In the genomic region with DNA sequence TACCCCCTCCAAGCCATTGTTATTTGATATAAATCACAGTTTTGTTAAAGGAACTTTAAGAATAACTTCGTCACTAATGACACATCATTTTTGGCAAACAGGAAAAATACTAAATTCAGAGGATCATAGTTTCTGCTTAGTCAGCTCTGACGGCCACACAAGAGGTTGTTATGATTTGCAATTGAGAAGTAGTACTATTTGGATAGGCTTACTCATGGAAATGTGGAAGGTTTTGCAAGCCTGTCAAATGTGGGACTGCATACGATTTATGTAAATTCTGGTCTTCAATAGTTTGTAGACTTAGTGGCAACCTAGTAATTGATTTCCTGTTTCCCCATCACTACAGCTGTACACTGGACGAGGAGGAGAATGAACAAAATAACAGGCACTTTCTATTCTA, we compare ENCODE assay signal across 13 cellular contexts.
A peak's percentile ranks its signal among the peaks of the same experiment; 100 is the strongest.
DNase-seq lines count a peak whose midpoint lies in the region; ATAC-seq and TF ChIP-seq lines count a peak whose summit lies in the region.
"Had no signal": no experiment of that assay in that cellular context is flagged by ENCODE, and none has a peak within 500 bp of the region (broad histone marks: within the 10 kb centered on the region; RNA-seq: fewer than 3 reads in every experiment).

No MANE protein-coding gene starts in this region.

- ATAC-seq in Right ventricle myocardium superior (ENCODE audit: poor library complexity) (peak; percentile 22), GM18498 (IDR thresholded peaks at IDR 0.05; ENCODE audit: unreplicated experiment) (no peak), GM21390 (IDR thresholded peaks at IDR 0.05; ENCODE audit: unreplicated experiment) (no peak), GM21825 (IDR thresholded peaks at IDR 0.05; ENCODE audit: unreplicated experiment) (no peak)
- ATAC-seq: stimulated activated naive CD8-positive, alpha-beta T cell treated with anti-CD3 and anti-CD28 coated beads, Interleukin-15, amount 100 ng/mL, for 72 hours had no signal

- H3K4me3 ChIP-seq in left ventricle myocardium inferior (no peak overlapping the region), iPS-20b (ENCODE audit: low read length) (peak overlapping the region; percentile 35)
- H3K4me3 ChIP-seq: skin epidermis had no signal

- H3K4me1 ChIP-seq in left ventricle myocardium inferior = peaks cover 16% of the 10 kb centered on the region
- H3K4me1 ChIP-seq in iPS-20b (ENCODE audit: insufficient read depth, low read length) = peaks cover 4% of the 10 kb centered on the region; the same call in 1 of the 2 replicates

- H3K27me3 ChIP-seq in left ventricle myocardium inferior (ENCODE audit: low read depth) (no peaks in the 10 kb centered on the region), iPS-20b (ENCODE audit: insufficient read depth, low read length) (no peaks in the 10 kb centered on the region)

- H3K27ac ChIP-seq in left ventricle myocardium inferior (replicated peaks) = no peak overlapping the region
- H3K27ac ChIP-seq in iPS-20b (ENCODE audit: low read length) = no peak overlapping the region
- H3K27ac ChIP-seq: C4-2B, skin epidermis had no signal

- no peak overlapping the region for H3K9ac ChIP-seq in iPS-20b (ENCODE audit: low read depth, low read length)

- TF ChIP-seq CTCF in left ventricle myocardium inferior (IDR thresholded peaks at IDR 0.05; ENCODE audit: borderline replicate concordance) = no peak

- H3K9me3 ChIP-seq in left ventricle myocardium inferior (replicated peaks) = no peaks in the 10 kb centered on the region
- no peaks in the 10 kb centered on the region for H3K9me3 ChIP-seq in iPS-20b (ENCODE audit: insufficient read depth, low read depth, low read length)

- intact Hi-C loops in Right ventricle myocardium superior (cut with DNase I) = no loop called here
- intact Hi-C loops in left ventricle myocardium inferior (cut with micrococcal nuclease) = no loop called here

- H3K36me3 ChIP-seq in left ventricle myocardium inferior (peaks cover 81% of the 10 kb centered on the region), iPS-20b (ENCODE audit: insufficient read depth, low read depth, low read length) (peaks cover 57% of the 10 kb centered on the region)

- DNase-seq in Right ventricle myocardium superior = no peak
- no peak for DNase-seq in left ventricle myocardium inferior
- DNase-seq in amniotic stem cell (lab: John Stamatoyannopoulos, UW) = peak; percentile 92
- DNase-seq in NCI-H2107 (lab: John Stamatoyannopoulos, UW) = no peak
- DNase-seq: activated CD4-positive, alpha-beta T cell treated with anti-CD3 and anti-CD28 coated beads, Interleukin-2, amount 50 U/mL, for 48 hours; left cardiac atrium; stimulated activated naive CD8-positive, alpha-beta T cell treated with anti-CD3 and anti-CD28 coated beads, Interleukin-15, amount 100 ng/mL, for 72 hours had no signal
